Comparison of ENCODE assay signal across 14 cellular contexts in genomic region chr18:7870855-7871254, GRCh38.
DNase-seq lines count a peak whose midpoint lies in the region; ATAC-seq and TF ChIP-seq lines count a peak whose summit lies in the region.
"Had no signal": no experiment of that assay in that cellular context is flagged by ENCODE, and none has a peak within 500 bp of the region (broad histone marks: within the 10 kb centered on the region; RNA-seq: fewer than 3 reads in every experiment).

No MANE protein-coding gene starts in this region.

- no peak overlapping the region for H3K4me3 Mint-ChIP-seq in neural progenitor cell
- H3K4me3 Mint-ChIP-seq in naive thymus-derived CD8-positive, alpha-beta T cell: no peak overlapping the region
- H3K4me3 Mint-ChIP-seq: activated naive CD4-positive, alpha-beta T cell treated with anti-CD3 and anti-CD28 coated beads, Interleukin-2, amount 10 ng/mL, durations not matched to agents 7 days and 5 days had no signal

- H3K9me3 ChIP-seq in neural progenitor cell (ENCODE audit: low read depth): no peaks in the 10 kb centered on the region

- H3K4me3 ChIP-seq in AG10803 (ENCODE audit: low read length) (no peak overlapping the region), neural progenitor cell (no peak overlapping the region)

- H3K4me2 ChIP-seq in neural progenitor cell: no peak overlapping the region

- POLR2A ChIA-PET in naive thymus-derived CD8-positive, alpha-beta T cell (lab: Charles Lee): no interaction called here

- H2AFZ ChIP-seq in neural progenitor cell (replicated peaks): peak overlapping the region; percentile 15
- H2AFZ ChIP-seq: parathyroid adenoma had no signal

- ATAC-seq in naive thymus-derived CD8-positive, alpha-beta T cell: no peak
- ATAC-seq in GM18870 (IDR thresholded peaks at IDR 0.05; ENCODE audit: unreplicated experiment): no peak

- H4K20me1 ChIP-seq in neural progenitor cell (ENCODE audit: low read depth): no peaks in the 10 kb centered on the region

- no peak for TF ChIP-seq CTCF in AG10803 (conservative IDR thresholded peaks at IDR 0.05; ENCODE audit: low read length)
- no peak for TF ChIP-seq CTCF in neural progenitor cell (IDR thresholded peaks at IDR 0.05)

- peaks cover 14% of the 10 kb centered on the region for H3K4me1 ChIP-seq in neural progenitor cell

- no peaks in the 10 kb centered on the region for H3K27me3 ChIP-seq in neural progenitor cell

- H3K27ac ChIP-seq in neural progenitor cell: no peak overlapping the region
- H3K27ac ChIP-seq: parathyroid adenoma had no signal

- H3K27ac Mint-ChIP-seq in neural progenitor cell: peak overlapping the region; percentile 72
- H3K27ac Mint-ChIP-seq in naive thymus-derived CD8-positive, alpha-beta T cell: no peak overlapping the region
- H3K27ac Mint-ChIP-seq: activated naive CD4-positive, alpha-beta T cell treated with anti-CD3 and anti-CD28 coated beads, Interleukin-2, amount 10 ng/mL, durations not matched to agents 7 days and 5 days had no signal

- H3K9me3 Mint-ChIP-seq in neural progenitor cell: peaks cover 27% of the 10 kb centered on the region
- peaks cover 0 to 22% (median 0%) of the 10 kb centered on the region in 9 donors for H3K9me3 Mint-ChIP-seq in naive thymus-derived CD8-positive, alpha-beta T cell

- H3K36me3 Mint-ChIP-seq in neural progenitor cell: peaks cover 20% of the 10 kb centered on the region
- H3K36me3 Mint-ChIP-seq in naive thymus-derived CD8-positive, alpha-beta T cell: no peaks in the 10 kb centered on the region
- H3K36me3 Mint-ChIP-seq: activated naive CD4-positive, alpha-beta T cell treated with anti-CD3 and anti-CD28 coated beads, Interleukin-2, amount 10 ng/mL, durations not matched to agents 7 days and 5 days had no signal

- H3K36me3 ChIP-seq in neural progenitor cell: no peaks in the 10 kb centered on the region

- DNase-seq in AG10803 (ENCODE audit: low read depth): peak; percentile 70
- DNase-seq in LHCN-M2 (ENCODE audit: low read depth): peak; percentile 79
- peak; percentile 65 for DNase-seq in fibroblast of gingiva (ENCODE audit: low read depth)
- no peak for DNase-seq in neural progenitor cell (ENCODE audit: low spot score)
- no peak for DNase-seq in naive thymus-derived CD8-positive, alpha-beta T cell
- no peak for DNase-seq in DMS114 treated with DMSO at 0.1 percent for 48 hours (lab: John Stamatoyannopoulos, UW; ENCODE audit: unreplicated experiment)
- no peak for DNase-seq in GOT3 (lab: John Stamatoyannopoulos, UW)
- DNase-seq: activated CD4-positive, alpha-beta T cell treated with anti-CD3 and anti-CD28 coated beads for 48 hours; activated naive CD4-positive, alpha-beta T cell treated with anti-CD3 and anti-CD28 coated beads, Interleukin-2, amount 10 ng/mL, durations not matched to agents 7 days and 5 days; DMS 273 treated with DMSO at 0.1 percent for 48 hours; effector memory CD4-positive, alpha-beta T cell; Karpas-422 had no signal

- no peaks in the 10 kb centered on the region for H3F3A ChIP-seq in neural progenitor cell (ENCODE audit: low read depth)

- no peaks in the 10 kb centered on the region for H3K79me2 ChIP-seq in neural progenitor cell (ENCODE audit: low read depth)

- H3K27me3 Mint-ChIP-seq in neural progenitor cell (ENCODE audit: insufficient read depth, low read depth): no peaks in the 10 kb centered on the region
- no peaks in the 10 kb centered on the region for H3K27me3 Mint-ChIP-seq in naive thymus-derived CD8-positive, alpha-beta T cell
- H3K27me3 Mint-ChIP-seq: activated naive CD4-positive, alpha-beta T cell treated with anti-CD3 and anti-CD28 coated beads, Interleukin-2, amount 10 ng/mL, durations not matched to agents 7 days and 5 days had no signal

- H3K9ac ChIP-seq in neural progenitor cell: no peak overlapping the region
- H3K9ac ChIP-seq: parathyroid adenoma had no signal

- peaks cover 22% of the 10 kb centered on the region for H3K4me1 Mint-ChIP-seq in neural progenitor cell
- no peaks in the 10 kb centered on the region for H3K4me1 Mint-ChIP-seq in naive thymus-derived CD8-positive, alpha-beta T cell
- H3K4me1 Mint-ChIP-seq: activated naive CD4-positive, alpha-beta T cell treated with anti-CD3 and anti-CD28 coated beads, Interleukin-2, amount 10 ng/mL, durations not matched to agents 7 days and 5 days had no signal

Comparison
In these comparisons a context has a peak if more than half of its experiments do, and no peak if none do; other contexts are left out.
1. DNase-seq: peak in AG10803 (single experiment), LHCN-M2 (single experiment) and fibroblast of gingiva (single experiment); none in neural progenitor cell (single experiment), naive thymus-derived CD8-positive, alpha-beta T cell (0 of 10), DMS114 treated with DMSO at 0.1 percent for 48 hours (single experiment) and GOT3 (single experiment).